Comparison of ENCODE assay signal across 26 cellular contexts in the genomic region with DNA sequence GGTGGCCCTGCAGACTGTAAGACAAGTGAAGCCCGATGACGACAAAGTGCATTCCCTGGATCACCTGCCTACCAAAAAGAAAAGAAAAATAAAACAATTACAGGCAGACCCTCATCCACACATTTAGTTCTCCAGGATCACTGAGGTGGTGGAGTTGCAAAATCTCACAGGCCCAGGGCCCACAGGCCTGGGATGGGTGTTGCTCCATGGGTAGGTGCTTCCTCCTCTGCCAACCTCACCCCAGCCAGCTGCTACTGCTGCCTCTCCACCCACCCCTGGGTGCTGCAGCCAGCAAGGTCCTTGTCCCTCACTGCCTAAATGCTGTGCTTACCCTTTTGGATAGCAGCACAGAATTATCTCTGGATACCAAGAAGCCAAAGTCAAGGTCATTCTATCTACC.
"Had no signal": no experiment of that assay in that cellular context is flagged by ENCODE, and none has a peak within 500 bp of the region (broad histone marks: within the 10 kb centered on the region; RNA-seq: fewer than 3 reads in every experiment).

No MANE protein-coding gene starts in this region.

- H3K36me3 Mint-ChIP-seq: naive thymus-derived CD8-positive, alpha-beta T cell; stimulated activated memory B cell treated with anti-CD40 and anti-IgM and Interleukin-4, amounts not matched to agents 10 μg/mL and 1 μg/mL and 100 μg/mL, for 72 hours had no signal

- DNase-seq: hippocampal formation; kidney; left colon; left lung; lower lobe of right lung; mammary epithelial cell; mesenchymal stem cell; naive thymus-derived CD8-positive, alpha-beta T cell; occipital lobe; psoas muscle; right lobe of liver; stimulated activated CD4-positive, alpha-beta T cell treated with anti-CD3 and anti-CD28 coated beads, Interleukin-1b, Interleukin-23, amount 100 ng/mL, for 48 hours; stimulated activated CD4-positive, alpha-beta T cell treated with anti-CD3 and anti-CD28 coated beads, Interleukin-2, amount 100 ng/mL, for 48 hours; stimulated activated CD4-positive, alpha-beta T cell treated with anti-CD3 and anti-CD28 coated beads, Interleukin-4, amount 100 ng/mL, for 4 hours; stimulated activated CD8-positive, alpha-beta memory T cell treated with anti-CD3 and anti-CD28 coated beads, Interleukin-4, amount 100 ng/mL, for 48 hours; stimulated activated naive CD4-positive, alpha-beta T cell treated with Interleukin-2 at 50 U/mL for 16 hours; stimulated activated naive CD8-positive, alpha-beta T cell treated with anti-CD3 and anti-CD28 coated beads, Interleukin-15, amount 100 ng/mL, for 72 hours; substantia nigra; upper lobe of right lung had no signal

- H3K27me3 ChIP-seq: left lung, neutrophil, right lobe of liver, tibial nerve, upper lobe of right lung had no signal

- H3K4me1 Mint-ChIP-seq: nephron; stimulated activated memory B cell treated with anti-CD40 and anti-IgM and Interleukin-4, amounts not matched to agents 10 μg/mL and 1 μg/mL and 100 μg/mL, for 72 hours; stimulated activated naive CD8-positive, alpha-beta T cell treated with anti-CD3 and anti-CD28 coated beads, Interleukin-15, amount 100 ng/mL, for 72 hours had no signal

- H3K4me3 Mint-ChIP-seq: naive thymus-derived CD8-positive, alpha-beta T cell; nephron; neural crest cell; stimulated activated memory B cell treated with anti-CD40 and anti-IgM and Interleukin-4, amounts not matched to agents 10 μg/mL and 1 μg/mL and 100 μg/mL, for 72 hours; stimulated activated naive CD8-positive, alpha-beta T cell treated with anti-CD3 and anti-CD28 coated beads, Interleukin-15, amount 100 ng/mL, for 72 hours had no signal

- H3K27me3 Mint-ChIP-seq: stimulated activated naive CD8-positive, alpha-beta T cell treated with anti-CD3 and anti-CD28 coated beads, Interleukin-15, amount 100 ng/mL, for 72 hours had no signal

- H3K4me3 ChIP-seq: left lung, lower lobe of right lung, psoas muscle, right lobe of liver, smooth muscle cell, tibial nerve, upper lobe of right lung had no signal

- H3K4me1 ChIP-seq: left lung, lower lobe of right lung, parathyroid adenoma, psoas muscle, right lobe of liver, tibial nerve, upper lobe of right lung had no signal

- H3K9me3 Mint-ChIP-seq: naive thymus-derived CD8-positive, alpha-beta T cell; nephron; neural crest cell; stimulated activated memory B cell treated with anti-CD40 and anti-IgM and Interleukin-4, amounts not matched to agents 10 μg/mL and 1 μg/mL and 100 μg/mL, for 72 hours; stimulated activated naive CD8-positive, alpha-beta T cell treated with anti-CD3 and anti-CD28 coated beads, Interleukin-15, amount 100 ng/mL, for 72 hours had no signal

- H3K27ac ChIP-seq: left lung, lower lobe of right lung, neutrophil, parathyroid adenoma, psoas muscle, right lobe of liver, tibial nerve, upper lobe of right lung had no signal

- H3K36me3 ChIP-seq: left lung, lower lobe of right lung, neutrophil, right lobe of liver, tibial nerve, upper lobe of right lung had no signal

- H3K27ac Mint-ChIP-seq: naive thymus-derived CD8-positive, alpha-beta T cell; nephron; stimulated activated memory B cell treated with anti-CD40 and anti-IgM and Interleukin-4, amounts not matched to agents 10 μg/mL and 1 μg/mL and 100 μg/mL, for 72 hours had no signal

- H3K9me3 ChIP-seq: left lung, lower lobe of right lung, neutrophil, psoas muscle, right lobe of liver, tibial nerve, upper lobe of right lung had no signal
